In genomic region chr2:36173760-36174362, GRCh38 we compare ENCODE assay signal across 1 cellular context.
TF ChIP-seq lines count a peak whose summit lies in the region.

No MANE protein-coding gene starts in this region.

TF ChIP-seq in HepG2, 621 proteins besides CTCF, POLR2A, EP300 and RAD21 (continued from another document):
- TF ChIP-seq SAP130 (CRISPR knock-in tag; IDR thresholded peaks at IDR 0.05; ENCODE audit: low read depth): no peak
- TF ChIP-seq SOX13 (IDR thresholded peaks at IDR 0.05): no peak
- TF ChIP-seq SOX13 (CRISPR knock-in tag; conservative IDR thresholded peaks at IDR 0.05 in 1 of 2, IDR thresholded peaks at IDR 0.05 in 1 of 2): no peak
